8 cellular contexts compared by ENCODE assay signal in the genomic region with DNA sequence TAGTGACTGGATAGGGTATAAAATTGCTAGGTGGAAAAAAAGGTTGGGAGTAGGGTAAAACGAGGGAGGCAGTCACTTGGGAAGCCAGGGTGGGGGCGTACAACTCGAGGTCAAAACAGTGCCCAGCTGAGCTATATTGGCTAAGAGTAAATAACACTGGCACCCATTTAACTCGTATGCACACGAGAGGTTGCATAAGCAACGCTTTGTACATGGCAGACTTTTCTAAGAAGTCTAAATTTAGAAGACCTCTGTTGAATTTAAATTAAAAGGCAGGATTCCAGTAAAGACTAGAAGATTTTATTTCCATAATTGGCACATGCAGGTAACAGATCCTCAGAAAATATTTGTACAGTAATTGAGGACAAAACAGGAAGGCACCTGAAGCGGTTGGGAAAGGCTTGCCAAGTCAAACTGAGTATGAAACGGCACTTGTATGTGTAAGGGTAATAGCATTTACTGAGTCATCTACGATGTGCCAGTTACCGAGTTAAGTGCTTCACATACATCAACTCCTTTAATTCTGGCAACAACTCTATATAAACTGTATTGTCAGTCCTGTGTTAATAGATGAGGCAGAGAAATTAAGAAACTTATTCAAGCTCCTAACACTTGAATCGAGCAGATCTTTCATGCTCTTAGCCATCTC. TPM values are rescaled to one million over a fixed set of nuclear protein-coding genes. Genes with fewer than 3 reads are reported as not detected.
DNase-seq lines count a peak whose midpoint lies in the region; ATAC-seq, FAIRE-seq and TF ChIP-seq lines count a peak whose summit lies in the region.

No MANE protein-coding gene starts in this region.

- no peaks in the 10 kb centered on the region; the same call in 1 of the 2 replicates for H3K36me3 ChIP-seq in Panc1 (ENCODE audit: control insufficient read depth, insufficient read depth, low read length)
- H3K36me3 ChIP-seq in fibroblast of lung (ENCODE audit: control insufficient read depth, insufficient read depth, low read length) = no peaks in the 10 kb centered on the region

- BruUV-seq in Panc1 (replicated peaks; lab: Mats Ljungman, UMichigan) = no TSS peak

- no peak for TF ChIP-seq POLR2A in A549 (IDR thresholded peaks at IDR 0.05; ENCODE audit: low read length)

- POLR2A ChIA-PET in A549 (lab: Yijun Ruan, JAX) (interaction anchor here (1.2 to 2.4 kb wide), 4 partner anchors 30 to 102 kb away, joined by 3 to 10 read pairs (median 8); no protein-coding TSS in a partner anchor), Panc1 (lab: Charles Lee) (interaction anchor here (0.6 kb wide), 1 partner anchor 1028 kb away, joined by 7 read pairs; no protein-coding TSS in a partner anchor)

- no peak overlapping the region for H3K9ac ChIP-seq in fibroblast of lung (ENCODE audit: insufficient read depth, low read length)

- no peak for FAIRE-seq in A549 (lab: Jason Lieb, UNC)

- intact Hi-C loops in Panc1 (cut with micrococcal nuclease; ENCODE audit: unreplicated experiment) = loop anchor here (5.0 kb wide), 1 partner anchor 143 kb away; no protein-coding TSS in a partner anchor

- no peak overlapping the region for H2AFZ ChIP-seq in fibroblast of lung (ENCODE audit: low read length)

- H3K4me2 ChIP-seq in A549 (peak overlapping the region; percentile 94), fibroblast of lung (ENCODE audit: extremely low read depth, insufficient read depth, low read length) (peak overlapping the region; percentile 1)

- H3K27ac ChIP-seq in A549 (peak overlapping the region; percentile 85 to 97), Panc1 (ENCODE audit: low read length) (peak overlapping the region; percentile 85), fibroblast of lung (ENCODE audit: insufficient read depth, low read length) (no peak overlapping the region)

- in situ Hi-C loops in Panc1 (cut with HindIII; ENCODE audit: low pct_unique_long_range_greater_than_20kb, low sequenced_read_pairs) = no loop called here

- TF ChIP-seq CTCF in A549 (IDR thresholded peaks at IDR 0.05) (no peak), Panc1 (IDR thresholded peaks at IDR 0.05) (no peak), fibroblast of lung (conservative IDR thresholded peaks at IDR 0.05 in 1 of 2, IDR thresholded peaks at IDR 0.05 in 1 of 2; ENCODE audit: low read depth in 1 of 2, low read length in 2 of 2) (no peak), GM10266 (IDR thresholded peaks at IDR 0.05; ENCODE audit: control insufficient read depth, insufficient read depth, low read depth, missing control alignments) (no peak)

- CTCF ChIA-PET in A549 (lab: Yijun Ruan, JAX) (interaction anchor here (1.3 to 2.5 kb wide), 3 partner anchors 95 to 141 kb away, joined by 3 to 8 read pairs (median 8); no protein-coding TSS in a partner anchor), Panc1 (lab: Charles Lee) (no interaction called here)

- H4K20me1 ChIP-seq in fibroblast of lung (ENCODE audit: control insufficient read depth, extremely low read depth, insufficient read depth, low read length) = no peaks in the 10 kb centered on the region

- peaks cover 17% of the 10 kb centered on the region for H3K79me2 ChIP-seq in fibroblast of lung (ENCODE audit: control insufficient read depth, insufficient read depth, low read length)

- 3% methylated on average over 11 of the region's 11 CpGs for WGBS in A549 (ENCODE audit: missing lambda C conversion rate)

- H3K27me3 ChIP-seq in Panc1 (ENCODE audit: control insufficient read depth, insufficient read depth, low read length) = no peaks in the 10 kb centered on the region
- no peaks in the 10 kb centered on the region for H3K27me3 ChIP-seq in fibroblast of lung (ENCODE audit: control insufficient read depth, insufficient read depth, low read length)

- peak in 1 of 2 experiments; percentile 35; a peak in 1 of 5 replicates for TF ChIP-seq EP300 in A549 (IDR thresholded peaks at IDR 0.05)

- TF ChIP-seq RAD21 in A549 (conservative IDR thresholded peaks at IDR 0.05 in 1 of 2, IDR thresholded peaks at IDR 0.05 in 1 of 2) = no peak

- H3K4me3 ChIP-seq in A549 = peak overlapping the region; percentile 90; the same call in 1 of the 3 replicates
- H3K4me3 ChIP-seq in Panc1 (ENCODE audit: low read depth in 2 of 2, low read length in 2 of 2) = peak overlapping the region; percentile 59 to 80
- no peak overlapping the region for H3K4me3 ChIP-seq in fibroblast of lung (replicated peaks in 1 of 4; ENCODE audit: control extremely low read depth in 1 of 4, insufficient read depth in 1 of 4, low read depth in 3 of 4, low read length in 4 of 4)

- no peaks in the 10 kb centered on the region for H3K9me3 ChIP-seq in A549
- no peaks in the 10 kb centered on the region for H3K9me3 ChIP-seq in Panc1 (ENCODE audit: control insufficient read depth, insufficient read depth, low read depth, low read length)
- no peaks in the 10 kb centered on the region for H3K9me3 ChIP-seq in fibroblast of lung (ENCODE audit: control insufficient read depth, insufficient read depth, low read depth, low read length)

- DNase-seq in A549 (ENCODE audit: low read depth in 1 of 2, low spot score in 1 of 2) = peak; percentile 54 to 66
- peak; percentile 75 for DNase-seq in HCEC 1CT
- peak; percentile 74 for DNase-seq in Panc1 (ENCODE audit: low read depth, low spot score)
- peak; percentile 25 to 92 for DNase-seq in fibroblast of lung (ENCODE audit: low read depth in 2 of 2)
- no peak for DNase-seq in GM10266 (ENCODE audit: extremely low spot score)

- ATAC-seq in A549 (peak in 1 of 2 experiments; percentile 48; a peak in 3 of 6 replicates), Panc1 (peak; percentile 55), GM18873 (IDR thresholded peaks at IDR 0.05; ENCODE audit: low FRiP score, unreplicated experiment) (no peak), HG02884 (IDR thresholded peaks at IDR 0.05; ENCODE audit: unreplicated experiment) (no peak), HG02981 (IDR thresholded peaks at IDR 0.05; ENCODE audit: unreplicated experiment) (no peak)

- H3K4me1 ChIP-seq in A549 = peaks cover 75% of the 10 kb centered on the region
- H3K4me1 ChIP-seq in Panc1 (ENCODE audit: control insufficient read depth, insufficient read depth, low read length) = peaks cover 25% of the 10 kb centered on the region
- peaks cover under 1% of the 10 kb centered on the region for H3K4me1 ChIP-seq in fibroblast of lung (ENCODE audit: control insufficient read depth, extremely low read depth, insufficient read depth, low read length)

TF ChIP-seq in A549, 52 proteins besides CTCF, POLR2A, EP300 and RAD21 (continues in another document):
- TF ChIP-seq FOXS1 (CRISPR knock-in tag; IDR thresholded peaks at IDR 0.05) (no peak), HDAC2 (IDR thresholded peaks at IDR 0.05) (no peak), JUN (IDR thresholded peaks at IDR 0.05) (0 out of 5 replicates have a peak, but pooled peaks of 1 of the 2 experiments have one; percentile 26), NFE2L2 (conservative IDR thresholded peaks at IDR 0.05; ENCODE audit: low read length) (no peak), NR3C1 (IDR thresholded peaks at IDR 0.05) (no peak), HOXB5 (CRISPR knock-in tag; IDR thresholded peaks at IDR 0.05) (no peak), RFX5 (IDR thresholded peaks at IDR 0.05) (no peak), EHF (CRISPR knock-in tag; IDR thresholded peaks at IDR 0.05) (no peak), FOSL2 (IDR thresholded peaks at IDR 0.05) (0 out of 2 replicates have a peak, but pooled peaks have one; percentile 35), FOSL2 (CRISPR knock-in tag; IDR thresholded peaks at IDR 0.05) (peak; percentile 61), GATA3 (IDR thresholded peaks at IDR 0.05; ENCODE audit: borderline replicate concordance) (peak; percentile 29; the same call in 1 of the 2 replicates), MAZ (IDR thresholded peaks at IDR 0.05; ENCODE audit: borderline replicate concordance, low read depth, low read length) (no peak), FOSB (CRISPR knock-in tag; IDR thresholded peaks at IDR 0.05) (no peak), SMC3 (IDR thresholded peaks at IDR 0.05) (no peak), ZSCAN20 (CRISPR knock-in tag; IDR thresholded peaks at IDR 0.05) (no peak), CEBPB (IDR thresholded peaks at IDR 0.05) (peak in 1 of 2 experiments; percentile 73; a peak in 2 of 4 replicates)
- TF ChIP-seq, protein P1, sequence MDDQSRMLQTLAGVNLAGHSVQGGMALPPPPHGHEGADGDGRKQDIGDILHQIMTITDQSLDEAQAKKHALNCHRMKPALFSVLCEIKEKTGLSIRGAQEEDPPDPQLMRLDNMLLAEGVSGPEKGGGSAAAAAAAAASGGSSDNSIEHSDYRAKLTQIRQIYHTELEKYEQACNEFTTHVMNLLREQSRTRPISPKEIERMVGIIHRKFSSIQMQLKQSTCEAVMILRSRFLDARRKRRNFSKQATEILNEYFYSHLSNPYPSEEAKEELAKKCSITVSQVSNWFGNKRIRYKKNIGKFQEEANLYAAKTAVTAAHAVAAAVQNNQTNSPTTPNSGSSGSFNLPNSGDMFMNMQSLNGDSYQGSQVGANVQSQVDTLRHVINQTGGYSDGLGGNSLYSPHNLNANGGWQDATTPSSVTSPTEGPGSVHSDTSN (IDR thresholded peaks at IDR 0.05) = no peak

RNA-seq across cellular contexts. Expression of a gene that starts 1.4 kb away (rescaled TPM):
- polyA plus RNA-seq in A549 (2011; rRNA removed) (30.0 and 30.7 TPM in 2 replicates), A549 (2017; fragmentation: RNase III; extraction: RNeasy Plus Mini Kit Qiagen cat#74134 plus additional on column Dnase treatment) (28.0 to 34.0 TPM (median 33.3 TPM) in 3 replicates), fibroblast of lung (13.0 and 25.5 TPM in 2 replicates)
- polyA plus RNA-seq in A549 (2012; cell fraction: cytosol; rRNA removed) = 5.9 and 6.5 TPM in 2 replicates
- 3.8 and 5.5 TPM in 2 replicates for polyA plus RNA-seq in A549 (2012; cell fraction: nucleus; rRNA removed)
- polyA minus RNA-seq in A549 (2011; rRNA and poly(A)+ RNA removed) = 17.7 and 20.4 TPM in 2 replicates
- total RNA-seq in Panc1 (2021; ENCODE audit: unreplicated experiment) (34.0 TPM), fibroblast of lung (18.0 and 19.3 TPM in 2 replicates)
- 9.8 TPM for polyA plus RNA-seq in Panc1 (2012; ENCODE audit: insufficient read length)
- 7.0 and 13.9 TPM in 2 replicates for polyA plus RNA-seq in fibroblast of lung (2012)
- 6.3 and 10.0 TPM in 2 replicates for polyA minus RNA-seq in fibroblast of lung (ENCODE audit: low replicate concordance)

RNA-seq across cellular contexts. Expression of a gene that starts 41.0 kb away (rescaled TPM):
- 19.2 and 22.0 TPM in 2 replicates for polyA plus RNA-seq in A549 (2011; rRNA removed)
- polyA plus RNA-seq in A549 (2012; cell fraction: cytosol; rRNA removed) = 3.9 and 4.3 TPM in 2 replicates
- 9.3 and 15.0 TPM in 2 replicates for polyA plus RNA-seq in A549 (2012; cell fraction: nucleus; rRNA removed)
- polyA plus RNA-seq in A549 (2017; fragmentation: RNase III; extraction: RNeasy Plus Mini Kit Qiagen cat#74134 plus additional on column Dnase treatment) = 39.0 to 43.8 TPM (median 41.2 TPM) in 3 replicates
- 25.5 and 25.8 TPM in 2 replicates for polyA minus RNA-seq in A549 (2011; rRNA and poly(A)+ RNA removed)
- total RNA-seq in Panc1 (2021; ENCODE audit: unreplicated experiment) = 0.15 TPM
- polyA plus RNA-seq in Panc1 (2012; ENCODE audit: insufficient read length) = 0.02 TPM
- total RNA-seq in fibroblast of lung = 6.9 and 12.1 TPM in 2 replicates
- 2.4 and 44.1 TPM in 2 replicates for polyA plus RNA-seq in fibroblast of lung
- polyA plus RNA-seq in fibroblast of lung (2012) = 1.6 and 33.1 TPM in 2 replicates
- 2.9 and 24.3 TPM in 2 replicates for polyA minus RNA-seq in fibroblast of lung (ENCODE audit: low replicate concordance)

Comparison
In these comparisons a context has a peak if more than half of its experiments do, and no peak if none do; other contexts are left out.
1. H3K4me3 ChIP-seq: peak in A549 (single experiment) and Panc1 (2 of 2); none in fibroblast of lung (0 of 4).